1 cellular context compared by ENCODE assay signal in genomic region chr1:155691992-155692528, GRCh38.
TF ChIP-seq lines count a peak whose summit lies in the region.

No MANE protein-coding gene starts in this region.

TF ChIP-seq in HEK293, 187 proteins besides CTCF, POLR2A, EP300 and RAD21 (continued from another document):
- TF ChIP-seq, protein P1, sequence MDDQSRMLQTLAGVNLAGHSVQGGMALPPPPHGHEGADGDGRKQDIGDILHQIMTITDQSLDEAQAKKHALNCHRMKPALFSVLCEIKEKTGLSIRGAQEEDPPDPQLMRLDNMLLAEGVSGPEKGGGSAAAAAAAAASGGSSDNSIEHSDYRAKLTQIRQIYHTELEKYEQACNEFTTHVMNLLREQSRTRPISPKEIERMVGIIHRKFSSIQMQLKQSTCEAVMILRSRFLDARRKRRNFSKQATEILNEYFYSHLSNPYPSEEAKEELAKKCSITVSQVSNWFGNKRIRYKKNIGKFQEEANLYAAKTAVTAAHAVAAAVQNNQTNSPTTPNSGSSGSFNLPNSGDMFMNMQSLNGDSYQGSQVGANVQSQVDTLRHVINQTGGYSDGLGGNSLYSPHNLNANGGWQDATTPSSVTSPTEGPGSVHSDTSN (CRISPR knock-in tag; IDR thresholded peaks at IDR 0.05): no peak
- TF ChIP-seq, protein P2, sequence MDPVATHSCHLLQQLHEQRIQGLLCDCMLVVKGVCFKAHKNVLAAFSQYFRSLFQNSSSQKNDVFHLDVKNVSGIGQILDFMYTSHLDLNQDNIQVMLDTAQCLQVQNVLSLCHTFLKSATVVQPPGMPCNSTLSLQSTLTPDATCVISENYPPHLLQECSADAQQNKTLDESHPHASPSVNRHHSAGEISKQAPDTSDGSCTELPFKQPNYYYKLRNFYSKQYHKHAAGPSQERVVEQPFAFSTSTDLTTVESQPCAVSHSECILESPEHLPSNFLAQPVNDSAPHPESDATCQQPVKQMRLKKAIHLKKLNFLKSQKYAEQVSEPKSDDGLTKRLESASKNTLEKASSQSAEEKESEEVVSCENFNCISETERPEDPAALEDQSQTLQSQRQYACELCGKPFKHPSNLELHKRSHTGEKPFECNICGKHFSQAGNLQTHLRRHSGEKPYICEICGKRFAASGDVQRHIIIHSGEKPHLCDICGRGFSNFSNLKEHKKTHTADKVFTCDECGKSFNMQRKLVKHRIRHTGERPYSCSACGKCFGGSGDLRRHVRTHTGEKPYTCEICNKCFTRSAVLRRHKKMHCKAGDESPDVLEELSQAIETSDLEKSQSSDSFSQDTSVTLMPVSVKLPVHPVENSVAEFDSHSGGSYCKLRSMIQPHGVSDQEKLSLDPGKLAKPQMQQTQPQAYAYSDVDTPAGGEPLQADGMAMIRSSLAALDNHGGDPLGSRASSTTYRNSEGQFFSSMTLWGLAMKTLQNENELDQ (tag by site-specific recombination; IDR thresholded peaks at IDR 0.05; ENCODE audit: low read depth): no peak
- TF ChIP-seq, protein P3, sequence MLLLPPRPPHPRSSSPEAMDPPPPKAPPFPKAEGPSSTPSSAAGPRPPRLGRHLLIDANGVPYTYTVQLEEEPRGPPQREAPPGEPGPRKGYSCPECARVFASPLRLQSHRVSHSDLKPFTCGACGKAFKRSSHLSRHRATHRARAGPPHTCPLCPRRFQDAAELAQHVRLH (tag by site-specific recombination; IDR thresholded peaks at IDR 0.05): no peak
- peak; percentile 49 for TF ChIP-seq SETDB1 (IDR thresholded peaks at IDR 0.05; ENCODE audit: insufficient read length, low read length)
- TF ChIP-seq KLF8 (tag by site-specific recombination; IDR thresholded peaks at IDR 0.05): no peak
- TF ChIP-seq PRDM1 (tag by site-specific recombination; IDR thresholded peaks at IDR 0.05): no peak
- no peak for TF ChIP-seq ZSCAN30 (tag by site-specific recombination; IDR thresholded peaks at IDR 0.05)
- no peak for TF ChIP-seq ZNF391 (tag by site-specific recombination; IDR thresholded peaks at IDR 0.05; ENCODE audit: borderline replicate concordance, low read depth)
- TF ChIP-seq ZNF302 (tag by site-specific recombination; IDR thresholded peaks at IDR 0.05; ENCODE audit: low read depth): no peak
TF ChIP-seq in HEK293: peak in this region for 2.
